In genomic region chr10:8508882-8509281, GRCh38 we compare ENCODE assay signal across 20 cellular contexts.
DNase-seq lines count a peak whose midpoint lies in the region; ATAC-seq and TF ChIP-seq lines count a peak whose summit lies in the region.
"Had no signal": no experiment of that assay in that cellular context is flagged by ENCODE, and none has a peak within 500 bp of the region (broad histone marks: within the 10 kb centered on the region; RNA-seq: fewer than 3 reads in every experiment).

No MANE protein-coding gene starts in this region.

- BruUV-seq in Caco-2 (replicated peaks; lab: Mats Ljungman, UMichigan), result no TSS peak

- WGBS in SK-N-SH (ENCODE audit: low lambda C conversion rate), result 80% methylated on average over 1 of the region's 2 CpGs

- TF ChIP-seq RAD21 in SK-N-SH (IDR thresholded peaks at IDR 0.05; ENCODE audit: low read length), result no peak

- no peak overlapping the region for H2AFZ ChIP-seq in SK-N-SH (ENCODE audit: low read depth)

- H3K4me3 ChIP-seq in SK-N-SH (ENCODE audit: low read depth in 2 of 2, low read length in 1 of 2), result no peak overlapping the region
- H3K4me3 ChIP-seq in Caco-2 (ENCODE audit: low read depth, low read length), result no peak overlapping the region
- H3K4me3 ChIP-seq: BLaER1 treated with 17β-estradiol and CSF1 and Interleukin-3, amounts not matched to agents 10 nM and 100 nM; GM12878 had no signal

- H3K9me2 ChIP-seq in SK-N-SH, result no peaks in the 10 kb centered on the region

- no peak overlapping the region for H3K4me3 Mint-ChIP-seq in Caco-2 (ENCODE audit: unreplicated experiment)
- H3K4me3 Mint-ChIP-seq in nephron progenitor cell, result no peak overlapping the region
- H3K4me3 Mint-ChIP-seq: CD4-positive, alpha-beta T cell; CD8-positive, alpha-beta T cell had no signal

- no peaks in the 10 kb centered on the region for H3K79me2 ChIP-seq in SK-N-SH (ENCODE audit: insufficient read depth)

- no peaks in the 10 kb centered on the region for H3K36me3 Mint-ChIP-seq in Caco-2 (ENCODE audit: insufficient read depth, unreplicated experiment)
- no peaks in the 10 kb centered on the region for H3K36me3 Mint-ChIP-seq in nephron progenitor cell (ENCODE audit: low read depth)
- H3K36me3 Mint-ChIP-seq: CD8-positive, alpha-beta T cell had no signal

- H3K27ac Mint-ChIP-seq in Caco-2 (ENCODE audit: unreplicated experiment) (peak overlapping the region; percentile 5), nephron progenitor cell (no peak overlapping the region)
- H3K27ac Mint-ChIP-seq: CD4-positive, alpha-beta T cell; CD8-positive, alpha-beta T cell had no signal

- H3K9ac ChIP-seq in SK-N-SH, result no peak overlapping the region
- H3K9ac ChIP-seq: BLaER1 treated with 17β-estradiol and CSF1 and Interleukin-3, amounts not matched to agents 10 nM and 100 nM had no signal

- H4K20me1 ChIP-seq in SK-N-SH (ENCODE audit: insufficient read depth), result no peaks in the 10 kb centered on the region
- H4K20me1 ChIP-seq: BLaER1 treated with 17β-estradiol and CSF1 and Interleukin-3, amounts not matched to agents 10 nM and 100 nM had no signal

- TF ChIP-seq CTCF in SK-N-SH (IDR thresholded peaks at IDR 0.05), result no peak
- TF ChIP-seq CTCF in Caco-2 (IDR thresholded peaks at IDR 0.05; ENCODE audit: insufficient read depth in 1 of 2, low read depth in 1 of 2, low read length in 1 of 2, severe bottlenecking in 1 of 2, unreplicated experiment in 1 of 2), result no peak
- TF ChIP-seq CTCF in nephron progenitor cell (IDR thresholded peaks at IDR 0.05), result no peak

- no peaks in the 10 kb centered on the region for H3K9me3 Mint-ChIP-seq in Caco-2 (ENCODE audit: unreplicated experiment)
- H3K9me3 Mint-ChIP-seq in nephron progenitor cell, result no peaks in the 10 kb centered on the region
- H3K9me3 Mint-ChIP-seq: CD4-positive, alpha-beta T cell; CD8-positive, alpha-beta T cell had no signal

- no peak for ATAC-seq in SK-N-SH treated with all-trans-retinoic acid at 6 μM for 48 hours
- ATAC-seq: CD8-positive, alpha-beta T cell; GM12878 had no signal

- POLR2A ChIA-PET in SK-N-SH (lab: Yijun Ruan, JAX) (no interaction called here), Caco-2 (lab: Charles Lee) (no interaction called here)

- H3K36me3 ChIP-seq in SK-N-SH (replicated peaks in 1 of 2; ENCODE audit: control insufficient read depth in 1 of 2, insufficient read depth in 2 of 2, low read length in 1 of 2) (no peaks in the 10 kb centered on the region), Caco-2 (ENCODE audit: control insufficient read depth, insufficient read depth, low read length) (no peaks in the 10 kb centered on the region)
- H3K36me3 ChIP-seq: BLaER1 treated with 17β-estradiol and CSF1 and Interleukin-3, amounts not matched to agents 10 nM and 100 nM had no signal

- no peaks in the 10 kb centered on the region for H3K27me3 ChIP-seq in SK-N-SH (ENCODE audit: insufficient read depth)
- no peaks in the 10 kb centered on the region for H3K27me3 ChIP-seq in Caco-2 (replicated peaks; ENCODE audit: control insufficient read depth, insufficient read depth, low read length)
- H3K27me3 ChIP-seq: BLaER1 treated with 17β-estradiol and CSF1 and Interleukin-3, amounts not matched to agents 10 nM and 100 nM had no signal

- CTCF ChIA-PET in SK-N-SH (lab: Yijun Ruan, JAX), result interaction anchor here (0.7 kb wide), 1 partner anchor 28 kb away, joined by 3 read pairs; no protein-coding TSS in a partner anchor
- CTCF ChIA-PET in Caco-2 (lab: Charles Lee), result interaction anchor here (0.8 kb wide), 1 partner anchor 25 kb away, joined by 3 read pairs; no protein-coding TSS in a partner anchor

- no peak overlapping the region for H3K27ac ChIP-seq in SK-N-SH (ENCODE audit: low read depth in 2 of 2, low read length in 1 of 2)
- H3K27ac ChIP-seq in caudate nucleus (ENCODE audit: low read depth, low read length), result no peak overlapping the region
- H3K27ac ChIP-seq: BLaER1 treated with 17β-estradiol and CSF1 and Interleukin-3, amounts not matched to agents 10 nM and 100 nM; C4-2B had no signal

- H3K4me2 ChIP-seq in SK-N-SH, result no peak overlapping the region
- H3K4me2 ChIP-seq: BLaER1 treated with 17β-estradiol and CSF1 and Interleukin-3, amounts not matched to agents 10 nM and 100 nM had no signal

- no peak for TF ChIP-seq EP300 in SK-N-SH (IDR thresholded peaks at IDR 0.05; ENCODE audit: borderline replicate concordance in 1 of 2, low read depth in 1 of 2, low read length in 1 of 2)

- H3K27me3 Mint-ChIP-seq in Caco-2 (ENCODE audit: insufficient read depth, unreplicated experiment), result no peaks in the 10 kb centered on the region
- H3K27me3 Mint-ChIP-seq in nephron progenitor cell (ENCODE audit: low read depth, poor library complexity), result peaks cover 46% of the 10 kb centered on the region

- H3F3A ChIP-seq in SK-N-SH (replicated peaks; ENCODE audit: insufficient read depth), result no peaks in the 10 kb centered on the region

- intact Hi-C loops in Caco-2 (cut with micrococcal nuclease; ENCODE audit: unreplicated experiment), result no loop called here

- no peaks in the 10 kb centered on the region for H3K9me3 ChIP-seq in SK-N-SH
- no peaks in the 10 kb centered on the region for H3K9me3 ChIP-seq in Caco-2

- H3K4me1 Mint-ChIP-seq in Caco-2 (ENCODE audit: low read depth, unreplicated experiment) (peaks cover 16% of the 10 kb centered on the region), nephron progenitor cell (peaks cover 31% of the 10 kb centered on the region)

- DNase-seq in SK-N-SH, result peak; percentile 41
- no peak for DNase-seq in Caco-2
- peak; percentile 13 for DNase-seq in nephron progenitor cell
- no peak for DNase-seq in NCI-H345 treated with DMSO at 0.1 percent for 48 hours (lab: John Stamatoyannopoulos, UW; ENCODE audit: unreplicated experiment)
- DNase-seq in caudate nucleus (lab: John Stamatoyannopoulos, UW), result no peak
- DNase-seq: 8988T; ACHN; CD4-positive, alpha-beta T cell; CD8-positive, alpha-beta T cell; DMS 273 treated with DMSO at 0.1 percent for 48 hours; DMS153; DMS53; DMS79; DND-41; EL; GDM1 had no signal

- H3K4me1 ChIP-seq in SK-N-SH (ENCODE audit: control insufficient read depth in 1 of 2, insufficient read depth in 2 of 2, low read depth in 1 of 2, low read length in 1 of 2) (peaks cover 0 to 5% of the 10 kb centered on the region in 2 experiments; a peak in 2 of 4 replicates), Caco-2 (peaks cover 17% of the 10 kb centered on the region)
- H3K4me1 ChIP-seq: BLaER1 treated with 17β-estradiol and CSF1 and Interleukin-3, amounts not matched to agents 10 nM and 100 nM had no signal

TF ChIP-seq in SK-N-SH, 30 proteins besides CTCF, POLR2A, EP300 and RAD21:
- TF ChIP-seq GATA2 (CRISPR knock-in tag; IDR thresholded peaks at IDR 0.05) (peak; percentile 60), USF2 (IDR thresholded peaks at IDR 0.05; ENCODE audit: borderline replicate concordance, low read depth, low read length) (no peak)

TF ChIP-seq in SK-N-SH treated with all-trans-retinoic acid at 6 μM for 48 hours, 23 proteins besides CTCF, POLR2A, EP300 and RAD21 (continues in another document):
- no peak for TF ChIP-seq ARNTL (CRISPR knock-in tag; IDR thresholded peaks at IDR 0.05; ENCODE audit: borderline replicate concordance, low read depth)
- TF ChIP-seq ZFP30 (CRISPR knock-in tag; IDR thresholded peaks at IDR 0.05), result no peak
- no peak for TF ChIP-seq TCF4 (CRISPR knock-in tag; IDR thresholded peaks at IDR 0.05; ENCODE audit: borderline replicate concordance)
- TF ChIP-seq ISL1 (CRISPR knock-in tag; IDR thresholded peaks at IDR 0.05), result no peak
- no peak for TF ChIP-seq ESRRG (CRISPR knock-in tag; IDR thresholded peaks at IDR 0.05)
- TF ChIP-seq CSDC2 (CRISPR knock-in tag; IDR thresholded peaks at IDR 0.05), result no peak
- no peak for TF ChIP-seq RARB (CRISPR knock-in tag; IDR thresholded peaks at IDR 0.05)
- TF ChIP-seq POU6F1 (CRISPR knock-in tag; IDR thresholded peaks at IDR 0.05; ENCODE audit: borderline replicate concordance, low read depth), result no peak
- TF ChIP-seq PPARA (CRISPR knock-in tag; IDR thresholded peaks at IDR 0.05; ENCODE audit: borderline replicate concordance), result no peak
- TF ChIP-seq TOX (CRISPR knock-in tag; IDR thresholded peaks at IDR 0.05; ENCODE audit: borderline replicate concordance), result no peak
- TF ChIP-seq CREB5 (CRISPR knock-in tag; IDR thresholded peaks at IDR 0.05; ENCODE audit: low read depth), result no peak
- no peak for TF ChIP-seq ZNF565 (CRISPR knock-in tag; conservative IDR thresholded peaks at IDR 0.05; ENCODE audit: low read depth)

Comparison
In these comparisons a context has a peak if more than half of its experiments do, and no peak if none do; other contexts are left out.
1. DNase-seq: peak in SK-N-SH (single experiment) and nephron progenitor cell (single experiment); none in Caco-2 (0 of 2), NCI-H345 treated with DMSO at 0.1 percent for 48 hours (single experiment) and caudate nucleus (0 of 61).